ENCODE assay signal across 14 cellular contexts in genomic region chr4:188722911-188723310, GRCh38.
"Had no signal": no experiment of that assay in that cellular context is flagged by ENCODE, and none has a peak within 500 bp of the region (broad histone marks: within the 10 kb centered on the region; RNA-seq: fewer than 3 reads in every experiment).

No MANE protein-coding gene starts in this region.

- DNase-seq: activated CD4-positive, CD25-positive, alpha-beta regulatory T cell treated with anti-CD3 and anti-CD28 coated beads, Interleukin-2, amount 50 U/mL, for 72 hours; activated gamma-delta T cell; amniotic stem cell; dorsolateral prefrontal cortex; endodermal cell; head of caudate nucleus; psoas muscle; right cardiac atrium; stimulated activated naive CD8-positive, alpha-beta T cell treated with anti-CD3 and anti-CD28 coated beads, Interleukin-15, Interleukin-2, amounts not matched to agents 100 U/mL and 50 U/mL, for 24 hours; substantia nigra; T-helper 2 cell; tibial artery had no signal

- ATAC-seq: activated naive CD4-positive, alpha-beta T cell treated with anti-CD3 and anti-CD28 coated beads, Interleukin-2, amount 50 U/mL, for 72 hours; left lobe of liver; psoas muscle; right cardiac atrium; stimulated activated naive CD8-positive, alpha-beta T cell treated with anti-CD3 and anti-CD28 coated beads, Interleukin-15, Interleukin-2, amounts not matched to agents 100 U/mL and 50 U/mL, for 24 hours had no signal
